ENCODE assay signal across 9 cellular contexts in the genomic region with DNA sequence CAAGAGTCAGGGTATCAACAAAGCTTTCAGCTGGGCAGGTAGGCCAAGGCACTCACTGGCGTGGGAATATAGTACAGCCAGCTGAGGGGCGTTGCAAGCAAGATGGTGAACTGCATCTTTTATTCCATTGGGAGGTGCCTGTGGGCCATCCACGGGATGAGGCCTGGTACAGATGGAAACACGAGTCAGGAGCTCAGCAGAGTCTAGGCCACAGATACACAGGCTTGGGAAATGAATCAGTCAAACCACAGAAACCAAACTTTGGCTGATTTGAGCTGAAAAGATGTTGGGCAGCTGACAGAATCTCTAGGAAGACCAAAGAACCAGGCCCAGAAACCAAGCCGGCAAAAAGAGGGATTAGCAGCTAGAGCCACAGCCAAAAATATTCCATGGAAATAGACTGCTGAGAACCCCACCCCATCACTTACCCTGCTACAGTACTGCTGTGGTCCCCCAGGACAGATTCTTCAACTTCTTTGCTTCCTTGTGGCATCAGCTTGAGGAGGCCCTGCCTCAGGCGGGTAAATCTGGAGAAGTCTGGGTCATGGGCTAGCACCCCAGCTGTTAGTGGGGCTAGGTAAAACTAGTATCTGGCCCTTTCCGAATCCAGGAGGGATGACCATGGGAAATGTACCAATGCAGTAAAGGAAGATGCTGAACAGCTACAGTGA.
DNase-seq lines count a peak whose midpoint lies in the region; ATAC-seq and TF ChIP-seq lines count a peak whose summit lies in the region.
"Had no signal": no experiment of that assay in that cellular context is flagged by ENCODE, and none has a peak within 500 bp of the region (broad histone marks: within the 10 kb centered on the region; RNA-seq: fewer than 3 reads in every experiment).

No MANE protein-coding gene starts in this region.

- peak; percentile 75 for DNase-seq in Daoy (ENCODE audit: low read depth)
- peak; percentile 55 to 59 for DNase-seq in activated T-cell treated with anti-CD3 and anti-CD28 coated beads, Interleukin-2, amount 50 U/mL, for 48 hours
- no peak for DNase-seq in mucosa of descending colon
- DNase-seq in NCI-H2171 treated with DMSO at 0.1 percent for 48 hours (lab: John Stamatoyannopoulos, UW): no peak
- DNase-seq in occipital lobe (lab: John Stamatoyannopoulos, UW): no peak
- no peak for DNase-seq in NCI-H69 (lab: John Stamatoyannopoulos, UW)
- no peak for DNase-seq in body of pancreas

- H3K4me3 ChIP-seq in mucosa of descending colon (no peak overlapping the region), body of pancreas (no peak overlapping the region)
- H3K4me3 ChIP-seq: right atrium auricular region had no signal

- H3K27me3 ChIP-seq in body of pancreas: no peaks in the 10 kb centered on the region
- H3K27me3 ChIP-seq: right atrium auricular region had no signal

- no peak for TF ChIP-seq POLR2A in body of pancreas (IDR thresholded peaks at IDR 0.05)

- whole genome bisulfite sequencing in body of pancreas, 2 donors: 80 to 91% methylated on average over 7 of the region's 7 CpGs

- H3K4me1 ChIP-seq in mucosa of descending colon (ENCODE audit: low read depth) (no peaks in the 10 kb centered on the region), body of pancreas (peaks cover 63% of the 10 kb centered on the region)

- ATAC-seq in HG02623 (IDR thresholded peaks at IDR 0.05; ENCODE audit: unreplicated experiment) (peak; percentile 58), mucosa of descending colon (peak; percentile 15), body of pancreas (no peak)

- TF ChIP-seq CTCF in mucosa of descending colon (IDR thresholded peaks at IDR 0.05) (no peak), body of pancreas (IDR thresholded peaks at IDR 0.05) (no peak)

- peak overlapping the region in 1 of 4 donors; percentile 14 for H3K27ac ChIP-seq in body of pancreas
- H3K27ac ChIP-seq: right atrium auricular region had no signal

- intact Hi-C loops in mucosa of descending colon (cut with DNase I, micrococcal nuclease): no loop called here
- intact Hi-C loops in body of pancreas (cut with DNase I): no loop called here

- H3K36me3 ChIP-seq in mucosa of descending colon (ENCODE audit: low read depth) (no peaks in the 10 kb centered on the region), body of pancreas (replicated peaks in 1 of 2; ENCODE audit: insufficient read depth in 1 of 2, low read depth in 2 of 2) (no peaks in the 10 kb centered on the region)
- H3K36me3 ChIP-seq: right atrium auricular region had no signal

- H3K9me3 ChIP-seq in mucosa of descending colon: no peaks in the 10 kb centered on the region
- no peaks in the 10 kb centered on the region for H3K9me3 ChIP-seq in body of pancreas
- H3K9me3 ChIP-seq: right atrium auricular region had no signal

Comparison
In these comparisons a context has a peak if more than half of its experiments do, and no peak if none do; other contexts are left out.
1. DNase-seq: peak in Daoy (single experiment) and activated T-cell treated with anti-CD3 and anti-CD28 coated beads, Interleukin-2, amount 50 U/mL, for 48 hours (2 of 2); none in mucosa of descending colon (0 of 3), NCI-H2171 treated with DMSO at 0.1 percent for 48 hours (single experiment), occipital lobe (single experiment), NCI-H69 (single experiment) and body of pancreas (0 of 4).